ENCODE assay signal across 20 cellular contexts in the genomic region with DNA sequence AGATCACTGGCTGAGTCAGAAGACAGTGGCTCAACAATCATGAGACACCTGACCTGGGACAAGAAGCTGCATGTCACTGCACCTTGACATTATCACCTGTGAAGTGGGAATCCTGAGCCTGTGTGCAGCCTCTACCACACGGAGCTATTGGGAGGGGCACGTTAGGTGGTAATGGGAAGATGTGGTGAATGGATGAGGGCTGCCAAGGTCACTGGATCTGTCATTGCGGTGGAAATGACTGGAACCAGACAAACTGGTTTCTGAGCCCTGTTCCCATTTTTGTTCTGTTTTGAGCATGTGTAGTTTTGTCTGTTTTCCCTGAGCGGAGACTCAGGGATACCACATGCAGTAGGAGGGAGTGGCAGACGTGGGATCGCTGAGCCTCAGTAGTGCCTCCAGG.
DNase-seq lines count a peak whose midpoint lies in the region; ATAC-seq and TF ChIP-seq lines count a peak whose summit lies in the region.
"Had no signal": no experiment of that assay in that cellular context is flagged by ENCODE, and none has a peak within 500 bp of the region (broad histone marks: within the 10 kb centered on the region; RNA-seq: fewer than 3 reads in every experiment).

No MANE protein-coding gene starts in this region.

- intact Hi-C loops in prostate gland (cut with DNase I), result no loop called here

- no peak for ATAC-seq in GM23338
- ATAC-seq: activated CD4-positive, alpha-beta T cell treated with anti-CD3 and anti-CD28 coated beads for 36 hours; right cardiac atrium had no signal

- H3F3A ChIP-seq in GM23338 (replicated peaks; ENCODE audit: low read depth), result no peaks in the 10 kb centered on the region

- peaks cover 26% of the 10 kb centered on the region for H3K4me1 Mint-ChIP-seq in GM23338
- H3K4me1 Mint-ChIP-seq: activated CD4-positive, alpha-beta T cell treated with anti-CD3 and anti-CD28 coated beads for 36 hours had no signal

- no peaks in the 10 kb centered on the region for H3K36me3 ChIP-seq in GM23338 (ENCODE audit: insufficient read depth)
- H3K36me3 ChIP-seq in prostate gland, result no peaks in the 10 kb centered on the region
- H3K36me3 ChIP-seq: colonic mucosa, esophagus muscularis mucosa, stomach had no signal

- no peaks in the 10 kb centered on the region for H3K27me3 ChIP-seq in GM23338 (ENCODE audit: insufficient read depth)
- no peaks in the 10 kb centered on the region for H3K27me3 ChIP-seq in prostate gland (replicated peaks; ENCODE audit: insufficient read depth)
- H3K27me3 ChIP-seq: colonic mucosa, esophagus muscularis mucosa, stomach had no signal

- TF ChIP-seq POLR2A in prostate gland (IDR thresholded peaks at IDR 0.05), result no peak

- H3K36me3 Mint-ChIP-seq in GM23338 (ENCODE audit: low read depth), result peaks cover 5% of the 10 kb centered on the region; the same call in 1 of the 3 replicates
- H3K36me3 Mint-ChIP-seq: memory B cell had no signal

- H3K9me3 ChIP-seq in prostate gland, result no peaks in the 10 kb centered on the region
- H3K9me3 ChIP-seq: colonic mucosa, esophagus muscularis mucosa, stomach had no signal

- H3K4me1 ChIP-seq in GM23338 (ENCODE audit: insufficient read depth), result peaks cover 17% of the 10 kb centered on the region
- H3K4me1 ChIP-seq in prostate gland (replicated peaks), result peaks cover 5% of the 10 kb centered on the region
- H3K4me1 ChIP-seq: colonic mucosa had no signal

- 48% methylated on average over 6 of the region's 6 CpGs for WGBS in prostate gland

- no peak overlapping the region for H3K4me2 ChIP-seq in GM23338

- H3K27ac Mint-ChIP-seq in GM23338, result no peak overlapping the region
- H3K27ac Mint-ChIP-seq: activated CD4-positive, alpha-beta T cell treated with anti-CD3 and anti-CD28 coated beads for 36 hours; memory B cell had no signal

- no peak for TF ChIP-seq CTCF in GM23338 (conservative IDR thresholded peaks at IDR 0.05; ENCODE audit: low read depth in 2 of 2)
- no peak for TF ChIP-seq CTCF in prostate gland (IDR thresholded peaks at IDR 0.05)

- peak; percentile 39 for DNase-seq in GM23338 (ENCODE audit: low spot score)
- peak; percentile 55 for DNase-seq in NCI-H748 treated with DMSO at 0.1 percent for 48 hours (lab: John Stamatoyannopoulos, UW)
- peak; percentile 91 for DNase-seq in epithelial cell of prostate (ENCODE audit: low read depth, low spot score)
- peak; percentile 33 for DNase-seq in prostate gland (ENCODE audit: low spot score)
- no peak for DNase-seq in H4 (ENCODE audit: low spot score)
- DNase-seq in RPMI8226, result no peak
- no peak for DNase-seq in cortex of kidney (lab: John Stamatoyannopoulos, UW)
- DNase-seq: activated CD4-positive, alpha-beta T cell treated with anti-CD3 and anti-CD28 coated beads for 36 hours; activated naive CD4-positive, alpha-beta T cell; aorta; colonic mucosa; NCI-H1092 treated with DMSO at 0.1 percent for 48 hours; NCI-H2227 treated with DMSO at 0.1 percent for 48 hours; right cardiac atrium; SHP77 treated with DMSO at 0.1 percent for 48 hours; stomach; T-helper 9 cell had no signal

- H3K9me2 ChIP-seq in GM23338 (ENCODE audit: insufficient read depth), result no peaks in the 10 kb centered on the region

- no peak overlapping the region for H2AFZ ChIP-seq in GM23338

- no peaks in the 10 kb centered on the region for H4K20me1 ChIP-seq in GM23338 (replicated peaks; ENCODE audit: insufficient read depth)

- H3K9me3 Mint-ChIP-seq in GM23338, result no peaks in the 10 kb centered on the region; the same call in 2 of the 3 replicates
- H3K9me3 Mint-ChIP-seq: neural crest cell had no signal

- no peak overlapping the region for H3K4me3 Mint-ChIP-seq in GM23338
- H3K4me3 Mint-ChIP-seq: activated CD4-positive, alpha-beta T cell treated with anti-CD3 and anti-CD28 coated beads for 36 hours; memory B cell; neural crest cell had no signal

- peaks cover 4% of the 10 kb centered on the region for H3K27me3 Mint-ChIP-seq in GM23338 (ENCODE audit: insufficient read depth, low read depth, poor library complexity)

- H3K4me3 ChIP-seq in GM23338, result no peak overlapping the region
- no peak overlapping the region for H3K4me3 ChIP-seq in prostate gland
- H3K4me3 ChIP-seq: colonic mucosa, esophagus muscularis mucosa, stomach had no signal

- H3K27ac ChIP-seq in GM23338 (ENCODE audit: low read depth), result no peak overlapping the region
- peak overlapping the region; percentile 100 for H3K27ac ChIP-seq in epithelial cell of prostate
- no peak overlapping the region for H3K27ac ChIP-seq in prostate gland
- H3K27ac ChIP-seq: colonic mucosa, esophagus muscularis mucosa had no signal

- H3K79me2 ChIP-seq in GM23338 (replicated peaks; ENCODE audit: insufficient read depth), result no peaks in the 10 kb centered on the region

TF ChIP-seq in GM23338, 12 proteins besides CTCF, POLR2A, EP300 and RAD21 (continues in another document):
- TF ChIP-seq, protein P1, sequence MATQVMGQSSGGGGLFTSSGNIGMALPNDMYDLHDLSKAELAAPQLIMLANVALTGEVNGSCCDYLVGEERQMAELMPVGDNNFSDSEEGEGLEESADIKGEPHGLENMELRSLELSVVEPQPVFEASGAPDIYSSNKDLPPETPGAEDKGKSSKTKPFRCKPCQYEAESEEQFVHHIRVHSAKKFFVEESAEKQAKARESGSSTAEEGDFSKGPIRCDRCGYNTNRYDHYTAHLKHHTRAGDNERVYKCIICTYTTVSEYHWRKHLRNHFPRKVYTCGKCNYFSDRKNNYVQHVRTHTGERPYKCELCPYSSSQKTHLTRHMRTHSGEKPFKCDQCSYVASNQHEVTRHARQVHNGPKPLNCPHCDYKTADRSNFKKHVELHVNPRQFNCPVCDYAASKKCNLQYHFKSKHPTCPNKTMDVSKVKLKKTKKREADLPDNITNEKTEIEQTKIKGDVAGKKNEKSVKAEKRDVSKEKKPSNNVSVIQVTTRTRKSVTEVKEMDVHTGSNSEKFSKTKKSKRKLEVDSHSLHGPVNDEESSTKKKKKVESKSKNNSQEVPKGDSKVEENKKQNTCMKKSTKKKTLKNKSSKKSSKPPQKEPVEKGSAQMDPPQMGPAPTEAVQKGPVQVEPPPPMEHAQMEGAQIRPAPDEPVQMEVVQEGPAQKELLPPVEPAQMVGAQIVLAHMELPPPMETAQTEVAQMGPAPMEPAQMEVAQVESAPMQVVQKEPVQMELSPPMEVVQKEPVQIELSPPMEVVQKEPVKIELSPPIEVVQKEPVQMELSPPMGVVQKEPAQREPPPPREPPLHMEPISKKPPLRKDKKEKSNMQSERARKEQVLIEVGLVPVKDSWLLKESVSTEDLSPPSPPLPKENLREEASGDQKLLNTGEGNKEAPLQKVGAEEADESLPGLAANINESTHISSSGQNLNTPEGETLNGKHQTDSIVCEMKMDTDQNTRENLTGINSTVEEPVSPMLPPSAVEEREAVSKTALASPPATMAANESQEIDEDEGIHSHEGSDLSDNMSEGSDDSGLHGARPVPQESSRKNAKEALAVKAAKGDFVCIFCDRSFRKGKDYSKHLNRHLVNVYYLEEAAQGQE (IDR thresholded peaks at IDR 0.05; ENCODE audit: unreplicated experiment), result no peak
- TF ChIP-seq CREB1 (CRISPR knock-in tag; IDR thresholded peaks at IDR 0.05; ENCODE audit: low read depth) (no peak), EZH2 (IDR thresholded peaks at IDR 0.05; ENCODE audit: low read depth, unreplicated experiment) (no peak), ZNF331 (CRISPR knock-in tag; IDR thresholded peaks at IDR 0.05; ENCODE audit: low read depth) (no peak), NANOG (IDR thresholded peaks at IDR 0.05; ENCODE audit: borderline replicate concordance) (no peak), STAT1 (IDR thresholded peaks at IDR 0.05; ENCODE audit: unreplicated experiment) (no peak), POLR2AphosphoS5 (IDR thresholded peaks at IDR 0.05; ENCODE audit: low read depth) (no peak), JUNB (IDR thresholded peaks at IDR 0.05; ENCODE audit: unreplicated experiment) (no peak)
- TF ChIP-seq, protein P2, sequence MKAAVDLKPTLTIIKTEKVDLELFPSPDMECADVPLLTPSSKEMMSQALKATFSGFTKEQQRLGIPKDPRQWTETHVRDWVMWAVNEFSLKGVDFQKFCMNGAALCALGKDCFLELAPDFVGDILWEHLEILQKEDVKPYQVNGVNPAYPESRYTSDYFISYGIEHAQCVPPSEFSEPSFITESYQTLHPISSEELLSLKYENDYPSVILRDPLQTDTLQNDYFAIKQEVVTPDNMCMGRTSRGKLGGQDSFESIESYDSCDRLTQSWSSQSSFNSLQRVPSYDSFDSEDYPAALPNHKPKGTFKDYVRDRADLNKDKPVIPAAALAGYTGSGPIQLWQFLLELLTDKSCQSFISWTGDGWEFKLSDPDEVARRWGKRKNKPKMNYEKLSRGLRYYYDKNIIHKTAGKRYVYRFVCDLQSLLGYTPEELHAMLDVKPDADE (IDR thresholded peaks at IDR 0.05), result no peak

Comparison
In these comparisons a context has a peak if more than half of its experiments do, and no peak if none do; other contexts are left out.
1. DNase-seq: peak in GM23338 (single experiment), NCI-H748 treated with DMSO at 0.1 percent for 48 hours (single experiment), epithelial cell of prostate (single experiment) and prostate gland (single experiment); none in H4 (single experiment), RPMI8226 (single experiment) and cortex of kidney (single experiment).